In the genomic region with DNA sequence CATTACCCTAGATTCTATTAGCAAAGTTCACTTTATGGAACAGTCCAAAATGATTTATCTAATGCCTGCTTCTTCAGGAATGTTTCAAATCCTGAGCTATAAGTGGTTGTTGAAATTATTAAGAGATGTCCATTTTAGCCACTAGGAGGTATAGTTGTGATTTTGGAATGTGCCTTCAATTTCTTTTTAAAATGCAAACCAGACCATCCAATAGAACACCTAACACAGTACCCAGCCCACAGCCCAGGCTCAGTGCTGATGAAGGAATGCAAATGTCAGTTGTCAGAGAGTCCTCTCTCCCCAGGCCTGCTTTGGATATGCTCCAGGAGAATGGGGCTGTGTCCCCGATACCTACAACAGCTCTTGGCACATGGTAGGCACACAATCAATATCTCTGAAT, we compare ENCODE assay signal across 14 cellular contexts.
A peak's percentile ranks its signal among the peaks of the same experiment; 100 is the strongest.
DNase-seq lines count a peak whose midpoint lies in the region; ATAC-seq and TF ChIP-seq lines count a peak whose summit lies in the region.
"Had no signal": no experiment of that assay in that cellular context is flagged by ENCODE, and none has a peak within 500 bp of the region (broad histone marks: within the 10 kb centered on the region; RNA-seq: fewer than 3 reads in every experiment).

No MANE protein-coding gene starts in this region.

- no peak for DNase-seq in left cardiac atrium
- DNase-seq in cardiac septum (ENCODE audit: low spot score): no peak
- DNase-seq in RKO (ENCODE audit: low spot score): peak; percentile 19
- DNase-seq in fibroblast of pulmonary artery (ENCODE audit: low read depth): peak; percentile 64
- no peak for DNase-seq in type B pancreatic cell (ENCODE audit: extremely low spot score, unreplicated experiment)
- no peak for DNase-seq in activated T-cell treated with anti-CD3 and anti-CD28 coated beads for 4 hours
- DNase-seq: activated CD8-positive, alpha-beta memory T cell treated with anti-CD3 and anti-CD28 coated beads, Interleukin-2, amount 50 U/mL, for 4 hours; caudate nucleus; naive B cell; stimulated activated CD4-positive, alpha-beta T cell treated with anti-CD3 and anti-CD28 coated beads, Interleukin-1b, Interleukin-23, amount 100 ng/mL, for 48 hours; stomach had no signal

- peaks cover 42% of the 10 kb centered on the region for H3K27me3 Mint-ChIP-seq in type B pancreatic cell
- peaks cover 20% of the 10 kb centered on the region for H3K27me3 Mint-ChIP-seq in stimulated activated memory B cell treated with anti-CD40 and anti-IgM and Interleukin-4, amounts not matched to agents 10 μg/mL and 1 μg/mL and 100 μg/mL, for 72 hours

- TF ChIP-seq CTCF in fibroblast of pulmonary artery (IDR thresholded peaks at IDR 0.05; ENCODE audit: low read length, missing control alignments) (peak; percentile 56), type B pancreatic cell (conservative IDR thresholded peaks at IDR 0.05) (peak; percentile 54)

- intact Hi-C loops in left cardiac atrium (cut with DNase I) (no loop called here), cardiac septum (cut with DNase I) (no loop called here)

- H3K9me3 Mint-ChIP-seq in type B pancreatic cell: peaks cover 4% of the 10 kb centered on the region
- H3K9me3 Mint-ChIP-seq in stimulated activated memory B cell treated with anti-CD40 and anti-IgM and Interleukin-4, amounts not matched to agents 10 μg/mL and 1 μg/mL and 100 μg/mL, for 72 hours: no peaks in the 10 kb centered on the region
- H3K9me3 Mint-ChIP-seq: CD14-positive monocyte had no signal

- no peak overlapping the region for H3K4me3 Mint-ChIP-seq in type B pancreatic cell
- no peak overlapping the region for H3K4me3 Mint-ChIP-seq in stimulated activated memory B cell treated with anti-CD40 and anti-IgM and Interleukin-4, amounts not matched to agents 10 μg/mL and 1 μg/mL and 100 μg/mL, for 72 hours
- H3K4me3 Mint-ChIP-seq: CD14-positive monocyte, naive B cell had no signal

- H3K36me3 Mint-ChIP-seq in type B pancreatic cell: no peaks in the 10 kb centered on the region
- no peaks in the 10 kb centered on the region for H3K36me3 Mint-ChIP-seq in stimulated activated memory B cell treated with anti-CD40 and anti-IgM and Interleukin-4, amounts not matched to agents 10 μg/mL and 1 μg/mL and 100 μg/mL, for 72 hours
- H3K36me3 Mint-ChIP-seq: CD14-positive monocyte, naive B cell had no signal

- H3K4me3 ChIP-seq in fibroblast of pulmonary artery (replicated peaks; ENCODE audit: low read depth, low read length): no peak overlapping the region
- H3K4me3 ChIP-seq: stomach had no signal

- peak; percentile 19 to 41 for ATAC-seq in left cardiac atrium
- ATAC-seq in HG02884 (IDR thresholded peaks at IDR 0.05; ENCODE audit: unreplicated experiment): no peak
- no peak for ATAC-seq in stimulated activated memory B cell treated with anti-CD40 and anti-IgM and Interleukin-4, amounts not matched to agents 10 μg/mL and 1 μg/mL and 100 μg/mL, for 72 hours

- no peak overlapping the region for H3K27ac Mint-ChIP-seq in type B pancreatic cell
- H3K27ac Mint-ChIP-seq in stimulated activated memory B cell treated with anti-CD40 and anti-IgM and Interleukin-4, amounts not matched to agents 10 μg/mL and 1 μg/mL and 100 μg/mL, for 72 hours: no peak overlapping the region
- H3K27ac Mint-ChIP-seq: CD14-positive monocyte had no signal

- H3K4me1 Mint-ChIP-seq in type B pancreatic cell (ENCODE audit: unreplicated experiment): peaks cover 17% of the 10 kb centered on the region
- peaks cover 7% of the 10 kb centered on the region for H3K4me1 Mint-ChIP-seq in stimulated activated memory B cell treated with anti-CD40 and anti-IgM and Interleukin-4, amounts not matched to agents 10 μg/mL and 1 μg/mL and 100 μg/mL, for 72 hours
- H3K4me1 Mint-ChIP-seq: CD14-positive monocyte, naive B cell had no signal

Comparison
In these comparisons a context has a peak if more than half of its experiments do, and no peak if none do; other contexts are left out.
1. ATAC-seq: peak in left cardiac atrium (2 of 2); none in HG02884 (single experiment) and stimulated activated memory B cell treated with anti-CD40 and anti-IgM and Interleukin-4, amounts not matched to agents 10 μg/mL and 1 μg/mL and 100 μg/mL, for 72 hours (single experiment).
2. DNase-seq: peak in RKO (single experiment) and fibroblast of pulmonary artery (single experiment); none in left cardiac atrium (single experiment), cardiac septum (single experiment), type B pancreatic cell (single experiment) and activated T-cell treated with anti-CD3 and anti-CD28 coated beads for 4 hours (single experiment).